Comparison of ENCODE assay signal across 1 cellular context in genomic region chr11:46296520-46297448, GRCh38.
TF ChIP-seq lines count a peak whose summit lies in the region.

No MANE protein-coding gene starts in this region.

TF ChIP-seq in IMR-90, 13 proteins besides CTCF, POLR2A, EP300 and RAD21 (continued from another document):
- no peak for TF ChIP-seq RFX5 (IDR thresholded peaks at IDR 0.05; ENCODE audit: low read depth, low read length)
- TF ChIP-seq NFE2L2 (IDR thresholded peaks at IDR 0.05; ENCODE audit: low read depth, low read length), result no peak
- peak; percentile 81 for TF ChIP-seq SMC3 (IDR thresholded peaks at IDR 0.05; ENCODE audit: low read depth, low read length)
- TF ChIP-seq CHD1 (IDR thresholded peaks at IDR 0.05; ENCODE audit: low read depth, low read length), result no peak
